8 cellular contexts compared by ENCODE assay signal in the genomic region with DNA sequence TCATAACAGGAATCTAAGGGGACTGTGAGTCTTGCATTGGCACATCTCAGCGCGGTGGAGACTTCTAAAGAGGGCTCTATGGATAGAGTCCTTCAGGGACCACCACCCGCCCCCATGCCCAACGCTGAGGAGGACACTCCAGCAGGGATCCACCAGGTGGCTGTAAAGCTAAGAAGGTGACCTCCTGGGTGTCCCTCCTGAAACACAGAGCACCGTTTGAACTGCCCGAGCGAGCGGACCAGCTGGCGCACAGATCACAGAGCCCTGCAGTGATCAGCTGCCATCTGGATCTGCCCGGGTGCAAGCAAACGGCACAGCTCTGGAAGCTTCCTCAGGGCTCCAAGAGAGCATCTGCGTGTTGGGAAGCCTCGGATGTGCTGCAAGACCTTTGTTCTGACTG. TPM values are rescaled to one million over a fixed set of nuclear protein-coding genes. Genes with fewer than 3 reads are reported as not detected.
DNase-seq lines count a peak whose midpoint lies in the region; ATAC-seq, FAIRE-seq and TF ChIP-seq lines count a peak whose summit lies in the region.

No MANE protein-coding gene starts in this region.

- in situ Hi-C loops in G401 (cut with HindIII; ENCODE audit: low sequenced_read_pairs) = no loop called here
- in situ Hi-C loops in Panc1 (cut with HindIII; ENCODE audit: low pct_unique_long_range_greater_than_20kb, low sequenced_read_pairs) = no loop called here

- intact Hi-C loops in Panc1 (cut with micrococcal nuclease; ENCODE audit: unreplicated experiment) (loop anchor here (2.0 to 5.0 kb wide), 3 partner anchors 36 to 55 kb away; a partner anchor contains a TSS), pancreas (cut with DNase I) (no loop called here)
- intact Hi-C loops in CD4-positive, alpha-beta memory T cell (cut with micrococcal nuclease) = loop anchor here (5.0 kb wide), 1 partner anchor 34 kb away; no protein-coding TSS in a partner anchor

- CTCF ChIA-PET in Panc1 (lab: Charles Lee) = interaction anchor here (1.0 to 2.0 kb wide), 2 partner anchors 53 to 75 kb away, joined by 3 to 17 read pairs; no protein-coding TSS in a partner anchor
- CTCF ChIA-PET in CD4-positive, alpha-beta memory T cell (lab: Charles Lee; ENCODE audit: partially characterized antibody) = interaction anchor here (1.1 to 2.9 kb wide), 3 partner anchors 15 to 54 kb away, joined by 3 to 15 read pairs (median 15); a partner anchor contains a TSS
- CTCF ChIA-PET in activated CD4-positive, alpha-beta memory T cell treated with anti-CD3 and anti-CD28 coated beads, Interleukin-2, amount 10 ng/mL, durations not matched to agents 7 days and 5 days (lab: Charles Lee) = interaction anchor here (1.0 to 1.6 kb wide), 2 partner anchors 25 to 54 kb away, joined by 3 to 6 read pairs; no protein-coding TSS in a partner anchor

- no peak overlapping the region for H3K27ac Mint-ChIP-seq in endodermal cell
- peak overlapping the region in 2 of 7 donors; percentile 22 to 36 for H3K27ac Mint-ChIP-seq in CD4-positive, alpha-beta memory T cell
- H3K27ac Mint-ChIP-seq in activated CD4-positive, alpha-beta memory T cell treated with anti-CD3 and anti-CD28 coated beads, Interleukin-2, amount 10 ng/mL, durations not matched to agents 7 days and 5 days = no peak overlapping the region

- peaks cover 21% of the 10 kb centered on the region for H3K4me1 Mint-ChIP-seq in endodermal cell
- H3K4me1 Mint-ChIP-seq in CD4-positive, alpha-beta memory T cell = peaks cover 22 to 41% (median 25%) of the 10 kb centered on the region in 4 donors
- H3K4me1 Mint-ChIP-seq in activated CD4-positive, alpha-beta memory T cell treated with anti-CD3 and anti-CD28 coated beads, Interleukin-2, amount 10 ng/mL, durations not matched to agents 7 days and 5 days = peaks cover 22% of the 10 kb centered on the region

- peaks cover 80% of the 10 kb centered on the region for H3K4me1 ChIP-seq in Panc1 (ENCODE audit: control insufficient read depth, insufficient read depth, low read length)
- peaks cover 16% of the 10 kb centered on the region for H3K4me1 ChIP-seq in endodermal cell (ENCODE audit: control insufficient read depth, insufficient read depth, low read length)
- H3K4me1 ChIP-seq in skeletal muscle satellite cell (ENCODE audit: control insufficient read depth, insufficient read depth, low read length) = peaks cover 59% of the 10 kb centered on the region
- H3K4me1 ChIP-seq in CD4-positive, alpha-beta memory T cell (ENCODE audit: insufficient read depth, low read length) = peaks cover 16% of the 10 kb centered on the region
- H3K4me1 ChIP-seq in pancreas = no peaks in the 10 kb centered on the region

- no peaks in the 10 kb centered on the region for H3K36me3 ChIP-seq in Panc1 (ENCODE audit: control insufficient read depth, insufficient read depth, low read length)
- H3K36me3 ChIP-seq in endodermal cell (ENCODE audit: control insufficient read depth, insufficient read depth, low read length) = no peaks in the 10 kb centered on the region
- no peaks in the 10 kb centered on the region for H3K36me3 ChIP-seq in skeletal muscle satellite cell (ENCODE audit: insufficient read depth, low read length)
- no peaks in the 10 kb centered on the region for H3K36me3 ChIP-seq in CD4-positive, alpha-beta memory T cell (ENCODE audit: insufficient read depth, low read length)
- no peaks in the 10 kb centered on the region for H3K36me3 ChIP-seq in pancreas

- H3K4me3 ChIP-seq in Panc1 (ENCODE audit: low read depth in 2 of 2, low read length in 2 of 2) (peak overlapping the region in 1 of 2 experiments; percentile 25; a peak in 2 of 4 replicates), endodermal cell (ENCODE audit: low read length) (no peak overlapping the region), skeletal muscle satellite cell (ENCODE audit: low read length) (no peak overlapping the region), pancreas (no peak overlapping the region)
- H3K4me3 ChIP-seq in CD4-positive, alpha-beta memory T cell (ENCODE audit: low read length in 2 of 2) = no peak overlapping the region

- H3K27me3 Mint-ChIP-seq in endodermal cell (ENCODE audit: insufficient read depth) = no peaks in the 10 kb centered on the region
- no peaks in the 10 kb centered on the region for H3K27me3 Mint-ChIP-seq in CD4-positive, alpha-beta memory T cell
- no peaks in the 10 kb centered on the region for H3K27me3 Mint-ChIP-seq in activated CD4-positive, alpha-beta memory T cell treated with anti-CD3 and anti-CD28 coated beads, Interleukin-2, amount 10 ng/mL, durations not matched to agents 7 days and 5 days

- no peaks in the 10 kb centered on the region for H3K27me3 ChIP-seq in Panc1 (ENCODE audit: control insufficient read depth, insufficient read depth, low read length)
- no peaks in the 10 kb centered on the region for H3K27me3 ChIP-seq in endodermal cell (ENCODE audit: control insufficient read depth, insufficient read depth, low read length, poor library complexity, severe bottlenecking)
- H3K27me3 ChIP-seq in skeletal muscle satellite cell (ENCODE audit: control insufficient read depth, insufficient read depth, low read length) = no peaks in the 10 kb centered on the region
- H3K27me3 ChIP-seq in CD4-positive, alpha-beta memory T cell (ENCODE audit: insufficient read depth, low read length) = no peaks in the 10 kb centered on the region
- H3K27me3 ChIP-seq in pancreas = no peaks in the 10 kb centered on the region

- no peak overlapping the region for H3K9ac ChIP-seq in endodermal cell (ENCODE audit: extremely low read depth, low read length, poor library complexity, severe bottlenecking)
- peak overlapping the region; percentile 65 for H3K9ac ChIP-seq in skeletal muscle satellite cell (ENCODE audit: low read depth, low read length)

- H3K9me3 Mint-ChIP-seq in endodermal cell = no peaks in the 10 kb centered on the region
- H3K9me3 Mint-ChIP-seq in CD4-positive, alpha-beta memory T cell = no peaks in the 10 kb centered on the region
- no peaks in the 10 kb centered on the region for H3K9me3 Mint-ChIP-seq in activated CD4-positive, alpha-beta memory T cell treated with anti-CD3 and anti-CD28 coated beads, Interleukin-2, amount 10 ng/mL, durations not matched to agents 7 days and 5 days

- peak; percentile 62 for ATAC-seq in Panc1
- no peak for ATAC-seq in pancreas

- peak overlapping the region; percentile 99 for H3K27ac ChIP-seq in Panc1 (ENCODE audit: low read length)
- H3K27ac ChIP-seq in endodermal cell (ENCODE audit: low read depth, low read length) = no peak overlapping the region
- H3K27ac ChIP-seq in CD4-positive, alpha-beta memory T cell (ENCODE audit: low read depth, low read length) = no peak overlapping the region
- H3K27ac ChIP-seq in pancreas = peak overlapping the region in 2 of 4 donors; percentile 21 to 23

- no peaks in the 10 kb centered on the region for H3K36me3 Mint-ChIP-seq in endodermal cell (ENCODE audit: low read depth)
- H3K36me3 Mint-ChIP-seq in CD4-positive, alpha-beta memory T cell = no peaks in the 10 kb centered on the region
- no peaks in the 10 kb centered on the region for H3K36me3 Mint-ChIP-seq in activated CD4-positive, alpha-beta memory T cell treated with anti-CD3 and anti-CD28 coated beads, Interleukin-2, amount 10 ng/mL, durations not matched to agents 7 days and 5 days (ENCODE audit: low read depth)

- 94% methylated on average over 9 to 13 of the region's 13 CpGs for WGBS in endodermal cell (ENCODE audit: insufficient coverage in 1 of 2, insufficient read length in 1 of 2), 2 experiments
- WGBS in pancreas, 2 donors = 79 to 83% methylated on average over 13 of the region's 13 CpGs

- no peak for TF ChIP-seq CTCF in Panc1 (IDR thresholded peaks at IDR 0.05)
- TF ChIP-seq CTCF in endodermal cell (conservative IDR thresholded peaks at IDR 0.05) = peak; percentile 33
- TF ChIP-seq CTCF in pancreas (IDR thresholded peaks at IDR 0.05) = no peak

- peak overlapping the region; percentile 21 for H3K4me2 ChIP-seq in skeletal muscle satellite cell (ENCODE audit: low read length)

- no peak overlapping the region for H3K4me3 Mint-ChIP-seq in endodermal cell
- H3K4me3 Mint-ChIP-seq in CD4-positive, alpha-beta memory T cell = no peak overlapping the region
- H3K4me3 Mint-ChIP-seq in activated CD4-positive, alpha-beta memory T cell treated with anti-CD3 and anti-CD28 coated beads, Interleukin-2, amount 10 ng/mL, durations not matched to agents 7 days and 5 days = no peak overlapping the region

- BruUV-seq in Panc1 (replicated peaks; lab: Mats Ljungman, UMichigan) = TSS peak; percentile 98

- DNase-seq in G401 (ENCODE audit: low spot score) (peak; percentile 91), Panc1 (ENCODE audit: low read depth, low spot score) (no peak), endodermal cell (no peak), pancreas (no peak)
- no peak for DNase-seq in CD4-positive, alpha-beta memory T cell
- no peak for DNase-seq in activated CD4-positive, alpha-beta memory T cell treated with anti-CD3 and anti-CD28 coated beads, Interleukin-2, amount 10 ng/mL, durations not matched to agents 7 days and 5 days
- no peak for DNase-seq in effector CD4-positive, alpha-beta T cell

- H3K9me3 ChIP-seq in Panc1 (ENCODE audit: control insufficient read depth, insufficient read depth, low read depth, low read length) (no peaks in the 10 kb centered on the region), endodermal cell (ENCODE audit: control insufficient read depth, low read length) (no peaks in the 10 kb centered on the region), skeletal muscle satellite cell (replicated peaks; ENCODE audit: low read length) (no peaks in the 10 kb centered on the region), pancreas (no peaks in the 10 kb centered on the region)
- no peaks in the 10 kb centered on the region for H3K9me3 ChIP-seq in CD4-positive, alpha-beta memory T cell (ENCODE audit: control insufficient read depth in 1 of 2, low read length in 2 of 2)

- POLR2A ChIA-PET in Panc1 (lab: Charles Lee) = interaction anchor here (1.2 kb wide), 1 partner anchor 52 kb away, joined by 5 read pairs; no protein-coding TSS in a partner anchor
- POLR2A ChIA-PET in CD4-positive, alpha-beta memory T cell (lab: Charles Lee; ENCODE audit: partially characterized antibody) = interaction anchor here (1.3 to 1.7 kb wide), 4 partner anchors 11 to 52 kb away, joined by 4 to 11 read pairs (median 6); a partner anchor contains a TSS
- POLR2A ChIA-PET in activated CD4-positive, alpha-beta memory T cell treated with anti-CD3 and anti-CD28 coated beads, Interleukin-2, amount 10 ng/mL, durations not matched to agents 7 days and 5 days (lab: Charles Lee) = interaction anchor here (1.3 to 1.8 kb wide), 2 partner anchors 31 to 52 kb away, joined by 5 to 6 read pairs; a partner anchor contains a TSS

- FAIRE-seq in pancreas (lab: Jason Lieb, UNC) = no peak

RNA-seq across cellular contexts. Expression of a gene that starts 51.3 kb away (rescaled TPM):
- total RNA-seq in G401 (2014; rRNA removed; shearing (Covaris generic)) = 0.58 and 0.68 TPM in 2 replicates
- total RNA-seq in Panc1 (2021; ENCODE audit: unreplicated experiment) (75.2 TPM), endodermal cell (1 to 10 TPM; 2.5 to 6.8 TPM), pancreas (10 to 100 TPM in 3 of 6 donors, 1 to 10 TPM in 3; 8.1 to 13.7 (median 9.7) TPM)
- 19.4 TPM for polyA plus RNA-seq in Panc1 (2012; ENCODE audit: insufficient read length)
- 2.1 TPM for polyA plus RNA-seq in endodermal cell (2013, experiment 1 of 2)
- polyA plus RNA-seq in endodermal cell (2013, experiment 2 of 2) = 1.7 TPM
- total RNA-seq in skeletal muscle satellite cell (2012; rRNA removed) = 25.3 and 26.4 TPM in 2 replicates
- total RNA-seq in CD4-positive, alpha-beta memory T cell = 10 to 100 TPM; 32.8 to 35.2 TPM
- 1 to 10 TPM; 4.2 to 9.1 TPM for polyA plus RNA-seq in CD4-positive, alpha-beta memory T cell
- total RNA-seq in activated CD4-positive, alpha-beta memory T cell treated with anti-CD3 and anti-CD28 coated beads, Interleukin-2, amount 10 ng/mL, durations not matched to agents 7 days and 5 days = 10 to 100 TPM; 34.4 to 36.0 TPM
- polyA plus RNA-seq in pancreas = 1 to 10 TPM; 4.3 to 5.2 TPM

Comparison
In these comparisons a context has a peak if more than half of its experiments do, and no peak if none do; other contexts are left out.
1. intact Hi-C loops: an anchor here in Panc1 (2.0 to 5.0 kb wide) and CD4-positive, alpha-beta memory T cell (5.0 kb wide); none called in pancreas.